Comparison of ENCODE assay signal across 28 cellular contexts in the genomic region with DNA sequence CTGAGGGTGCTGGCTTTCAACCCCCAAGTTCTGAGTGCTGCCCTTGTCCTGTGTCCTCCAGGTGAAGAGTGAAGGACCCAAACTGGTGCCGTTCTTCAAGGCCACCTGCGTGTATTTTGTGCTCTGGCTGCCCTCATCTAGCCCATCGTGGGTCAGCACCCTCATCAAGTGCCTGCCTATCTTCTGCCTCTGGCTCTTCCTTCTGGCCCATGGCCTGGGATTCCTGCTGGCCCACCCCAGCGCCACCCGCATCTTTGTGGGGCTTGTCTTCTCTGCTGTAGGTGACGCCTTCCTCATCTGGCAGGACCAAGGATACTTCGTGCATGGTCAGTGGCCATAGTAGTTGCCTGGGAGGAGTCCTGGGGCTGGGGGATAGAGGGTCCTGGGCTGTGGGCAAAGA. TPM values are rescaled to one million over a fixed set of nuclear protein-coding genes. Genes with fewer than 3 reads are reported as not detected.
DNase-seq lines count a peak whose midpoint lies in the region; ATAC-seq, FAIRE-seq and TF ChIP-seq lines count a peak whose summit lies in the region.
"Had no signal": no experiment of that assay in that cellular context is flagged by ENCODE, and none has a peak within 500 bp of the region (broad histone marks: within the 10 kb centered on the region; RNA-seq: fewer than 3 reads in every experiment).

No MANE protein-coding gene starts in this region.

- H3K36me3 Mint-ChIP-seq in activated naive CD8-positive, alpha-beta T cell: no peaks in the 10 kb centered on the region
- H3K36me3 Mint-ChIP-seq in activated naive CD8-positive, alpha-beta T cell treated with anti-CD3 and anti-CD28 coated beads, Interleukin-2, amount 50 U/mL, for 24 hours (ENCODE audit: low read depth): no peaks in the 10 kb centered on the region
- H3K36me3 Mint-ChIP-seq in activated T-helper 1 cell treated with anti-CD3 and anti-CD28 coated beads, Interleukin-12 subunit alpha, Interleukin-12 subunit beta, Interleukin-2, Interleukin-4 antibody, amounts not matched to agents 30 ng/mL and 10 ng/mL and 1 ng/mL, durations not matched to agents 14 hours and 24 hours and 36 hours (ENCODE audit: low read depth): peaks cover 2% of the 10 kb centered on the region
- H3K36me3 Mint-ChIP-seq: activated CD8-positive, alpha-beta memory T cell treated with anti-CD3 and anti-CD28 coated beads, Interleukin-2, amount 10 ng/mL, durations not matched to agents 7 days and 5 days had no signal

- no peaks in the 10 kb centered on the region for H3K9me3 ChIP-seq in kidney (ENCODE audit: control insufficient read depth in 1 of 2, low read length in 2 of 2)
- no peaks in the 10 kb centered on the region for H3K9me3 ChIP-seq in tibial artery
- H3K9me3 ChIP-seq: ascending aorta, esophagus squamous epithelium, gastrocnemius medialis, SJSA1 had no signal

- no peaks in the 10 kb centered on the region for H3K9me3 Mint-ChIP-seq in activated naive CD8-positive, alpha-beta T cell (ENCODE audit: low read depth)
- no peaks in the 10 kb centered on the region for H3K9me3 Mint-ChIP-seq in activated naive CD8-positive, alpha-beta T cell treated with anti-CD3 and anti-CD28 coated beads, Interleukin-2, amount 50 U/mL, for 24 hours
- no peaks in the 10 kb centered on the region for H3K9me3 Mint-ChIP-seq in activated T-helper 1 cell treated with anti-CD3 and anti-CD28 coated beads, Interleukin-12 subunit alpha, Interleukin-12 subunit beta, Interleukin-2, Interleukin-4 antibody, amounts not matched to agents 30 ng/mL and 10 ng/mL and 1 ng/mL, durations not matched to agents 14 hours and 24 hours and 36 hours
- H3K9me3 Mint-ChIP-seq: activated T-cell treated with anti-CD3 and anti-CD28 coated beads, Interleukin-2, amount 50 U/mL, for 72 hours; T-helper 2 cell treated with Interferon-gamma antibody and Interleukin-4, amounts not matched to agents 5 μg/mL and 100 μg/mL, for 36 hours had no signal

- no peak for DNase-seq in activated naive CD8-positive, alpha-beta T cell treated with anti-CD3 and anti-CD28 coated beads, Interleukin-2, amount 50 U/mL, for 24 hours
- DNase-seq in activated T-helper 1 cell treated with anti-CD3 and anti-CD28 coated beads, Interleukin-12 subunit alpha, Interleukin-12 subunit beta, Interleukin-2, Interleukin-4 antibody, amounts not matched to agents 30 ng/mL and 10 ng/mL and 1 ng/mL, durations not matched to agents 14 hours and 24 hours and 36 hours (ENCODE audit: low spot score): no peak
- DNase-seq in kidney (no peak), substantia nigra (lab: John Stamatoyannopoulos, UW) (no peak), glomerular visceral epithelial cell (ENCODE audit: extremely low spot score) (no peak), tibial artery (no peak)
- DNase-seq: activated CD4-positive, alpha-beta T cell treated with anti-CD3 and anti-CD28 coated beads, Interleukin-2, amount 50 U/mL, for 1 hour; activated CD8-positive, alpha-beta memory T cell treated with anti-CD3 and anti-CD28 coated beads, Interleukin-2, amount 10 ng/mL, durations not matched to agents 7 days and 5 days; activated naive CD4-positive, alpha-beta T cell treated with anti-CD3 and anti-CD28 coated beads, Interleukin-2, amount 50 U/mL, for 16 hours; activated T-cell treated with anti-CD3 and anti-CD28 coated beads, Interleukin-2, amount 50 U/mL, for 72 hours; esophagus squamous epithelium; gastrocnemius medialis; islet precursor cell; KG1; NCI-H146; NCI-H2171; NCI-H526 treated with DMSO at 0.1 percent for 48 hours had no signal

- H3K4me3 Mint-ChIP-seq in activated naive CD8-positive, alpha-beta T cell: peak overlapping the region; percentile 50
- H3K4me3 Mint-ChIP-seq in activated naive CD8-positive, alpha-beta T cell treated with anti-CD3 and anti-CD28 coated beads, Interleukin-2, amount 50 U/mL, for 24 hours: no peak overlapping the region
- H3K4me3 Mint-ChIP-seq in activated T-helper 1 cell treated with anti-CD3 and anti-CD28 coated beads, Interleukin-12 subunit alpha, Interleukin-12 subunit beta, Interleukin-2, Interleukin-4 antibody, amounts not matched to agents 30 ng/mL and 10 ng/mL and 1 ng/mL, durations not matched to agents 14 hours and 24 hours and 36 hours: peak overlapping the region; percentile 43

- no peaks in the 10 kb centered on the region for H3K36me3 ChIP-seq in kidney (ENCODE audit: control insufficient read depth in 1 of 2, insufficient read depth in 2 of 2, low read length in 2 of 2)
- H3K36me3 ChIP-seq in tibial artery: peaks cover 0 to 19% (median 18%) of the 10 kb centered on the region in 3 donors
- H3K36me3 ChIP-seq: SJSA1 had no signal

- H3K27me3 Mint-ChIP-seq in activated naive CD8-positive, alpha-beta T cell: no peaks in the 10 kb centered on the region
- peaks cover 5% of the 10 kb centered on the region for H3K27me3 Mint-ChIP-seq in activated naive CD8-positive, alpha-beta T cell treated with anti-CD3 and anti-CD28 coated beads, Interleukin-2, amount 50 U/mL, for 24 hours
- H3K27me3 Mint-ChIP-seq in activated T-helper 1 cell treated with anti-CD3 and anti-CD28 coated beads, Interleukin-12 subunit alpha, Interleukin-12 subunit beta, Interleukin-2, Interleukin-4 antibody, amounts not matched to agents 30 ng/mL and 10 ng/mL and 1 ng/mL, durations not matched to agents 14 hours and 24 hours and 36 hours (ENCODE audit: insufficient read depth): peaks cover 29% of the 10 kb centered on the region

- intact Hi-C loops in activated T-helper 1 cell treated with anti-CD3 and anti-CD28 coated beads, Interleukin-12 subunit alpha, Interleukin-12 subunit beta, Interleukin-2, Interleukin-4 antibody, amounts not matched to agents 30 ng/mL and 10 ng/mL and 1 ng/mL, durations not matched to agents 14 hours and 24 hours and 36 hours (cut with micrococcal nuclease): no loop called here
- intact Hi-C loops in kidney (cut with DNase I): no loop called here
- intact Hi-C loops in tibial artery (cut with DNase I; ENCODE audit: low total_unique reads): no loop called here

- no peak overlapping the region for H3K27ac Mint-ChIP-seq in activated naive CD8-positive, alpha-beta T cell
- no peak overlapping the region for H3K27ac Mint-ChIP-seq in activated naive CD8-positive, alpha-beta T cell treated with anti-CD3 and anti-CD28 coated beads, Interleukin-2, amount 50 U/mL, for 24 hours
- H3K27ac Mint-ChIP-seq in activated T-helper 1 cell treated with anti-CD3 and anti-CD28 coated beads, Interleukin-12 subunit alpha, Interleukin-12 subunit beta, Interleukin-2, Interleukin-4 antibody, amounts not matched to agents 30 ng/mL and 10 ng/mL and 1 ng/mL, durations not matched to agents 14 hours and 24 hours and 36 hours: no peak overlapping the region
- H3K27ac Mint-ChIP-seq: activated CD8-positive, alpha-beta memory T cell treated with anti-CD3 and anti-CD28 coated beads, Interleukin-2, amount 10 ng/mL, durations not matched to agents 7 days and 5 days; activated T-cell treated with anti-CD3 and anti-CD28 coated beads, Interleukin-2, amount 50 U/mL, for 72 hours; T-helper 2 cell treated with Interferon-gamma antibody and Interleukin-4, amounts not matched to agents 5 μg/mL and 100 μg/mL, for 36 hours had no signal

- no peak for FAIRE-seq in kidney (lab: Jason Lieb, UNC)
- FAIRE-seq: H1, HTR-8/SVneo had no signal

- H3K27ac ChIP-seq in kidney (ENCODE audit: low read depth in 2 of 2, low read length in 2 of 2) (peak overlapping the region; percentile 74 to 88), substantia nigra (ENCODE audit: low read depth, low read length, poor library complexity, severe bottlenecking) (peak overlapping the region; percentile 41), tibial artery (no peak overlapping the region)
- H3K27ac ChIP-seq: ascending aorta, SJSA1, VCaP had no signal

- H3K4me3 ChIP-seq in kidney (ENCODE audit: low read length in 2 of 2) (peak overlapping the region in 1 of 2 donors; percentile 77), tibial artery (no peak overlapping the region)
- H3K4me3 ChIP-seq: gastrocnemius medialis, lung, SJSA1 had no signal

- H3K27me3 ChIP-seq in tibial artery: no peaks in the 10 kb centered on the region
- H3K27me3 ChIP-seq: ascending aorta, SJSA1 had no signal

- TF ChIP-seq CTCF in kidney (IDR thresholded peaks at IDR 0.05; ENCODE audit: borderline replicate concordance, extremely low read depth, insufficient read depth) (no peak), tibial artery (IDR thresholded peaks at IDR 0.05) (no peak)

- peak overlapping the region in 1 of 2 donors; percentile 48 for H3K9ac ChIP-seq in kidney (ENCODE audit: low read length in 2 of 2)

- ATAC-seq in activated naive CD8-positive, alpha-beta T cell treated with anti-CD3 and anti-CD28 coated beads, Interleukin-2, amount 50 U/mL, for 24 hours: no peak
- no peak for ATAC-seq in GM21381 (IDR thresholded peaks at IDR 0.05; ENCODE audit: unreplicated experiment)
- ATAC-seq: activated CD8-positive, alpha-beta memory T cell treated with anti-CD3 and anti-CD28 coated beads, Interleukin-2, amount 10 ng/mL, durations not matched to agents 7 days and 5 days; activated T-cell treated with anti-CD3 and anti-CD28 coated beads, Interleukin-2, amount 50 U/mL, for 72 hours; gastrocnemius medialis had no signal

- peaks cover 14 to 42% of the 10 kb centered on the region in 2 donors for H3K4me1 ChIP-seq in kidney (ENCODE audit: control insufficient read depth in 1 of 2, insufficient read depth in 1 of 2, low read depth in 1 of 2, low read length in 2 of 2)
- H3K4me1 ChIP-seq in tibial artery: peaks cover 0 to 43% (median 15%) of the 10 kb centered on the region in 4 donors

- peaks cover 26% of the 10 kb centered on the region for H3K4me1 Mint-ChIP-seq in activated naive CD8-positive, alpha-beta T cell (ENCODE audit: low read depth)
- H3K4me1 Mint-ChIP-seq in activated naive CD8-positive, alpha-beta T cell treated with anti-CD3 and anti-CD28 coated beads, Interleukin-2, amount 50 U/mL, for 24 hours: peaks cover 29% of the 10 kb centered on the region
- H3K4me1 Mint-ChIP-seq in activated T-helper 1 cell treated with anti-CD3 and anti-CD28 coated beads, Interleukin-12 subunit alpha, Interleukin-12 subunit beta, Interleukin-2, Interleukin-4 antibody, amounts not matched to agents 30 ng/mL and 10 ng/mL and 1 ng/mL, durations not matched to agents 14 hours and 24 hours and 36 hours (ENCODE audit: low read depth): peaks cover 35% of the 10 kb centered on the region

RNA-seq across cellular contexts. Expression of a gene that starts 2.3 kb away (rescaled TPM):
- total RNA-seq in activated T-helper 1 cell treated with anti-CD3 and anti-CD28 coated beads, Interleukin-12 subunit alpha, Interleukin-12 subunit beta, Interleukin-2, Interleukin-4 antibody, amounts not matched to agents 30 ng/mL and 10 ng/mL and 1 ng/mL, durations not matched to agents 14 hours and 24 hours and 36 hours: 0.52 and 0.93 TPM in 2 replicates
- total RNA-seq in kidney: 7.4 TPM
- polyA plus RNA-seq in kidney (ENCODE audit: insufficient read depth, low read depth, low replicate concordance): 17.1 TPM

RNA-seq across cellular contexts. Expression of a gene that starts 25.1 kb away (rescaled TPM):
- 0.81 and 0.86 TPM in 2 replicates for total RNA-seq in activated T-helper 1 cell treated with anti-CD3 and anti-CD28 coated beads, Interleukin-12 subunit alpha, Interleukin-12 subunit beta, Interleukin-2, Interleukin-4 antibody, amounts not matched to agents 30 ng/mL and 10 ng/mL and 1 ng/mL, durations not matched to agents 14 hours and 24 hours and 36 hours
- 2.5 TPM for total RNA-seq in kidney
- 2.8 TPM for polyA plus RNA-seq in kidney (ENCODE audit: insufficient read depth, low read depth, low replicate concordance)
- total RNA-seq: A172, ascending aorta, gastrocnemius medialis, H1, SJSA1, subcutaneous adipose tissue had no signal

Comparison
In these comparisons a context has a peak if more than half of its experiments do, and no peak if none do; other contexts are left out.
1. H3K27ac ChIP-seq: peak in kidney (2 of 2) and substantia nigra (single experiment); none in tibial artery (0 of 2).